ENCODE assay signal across 8 cellular contexts in the genomic region with DNA sequence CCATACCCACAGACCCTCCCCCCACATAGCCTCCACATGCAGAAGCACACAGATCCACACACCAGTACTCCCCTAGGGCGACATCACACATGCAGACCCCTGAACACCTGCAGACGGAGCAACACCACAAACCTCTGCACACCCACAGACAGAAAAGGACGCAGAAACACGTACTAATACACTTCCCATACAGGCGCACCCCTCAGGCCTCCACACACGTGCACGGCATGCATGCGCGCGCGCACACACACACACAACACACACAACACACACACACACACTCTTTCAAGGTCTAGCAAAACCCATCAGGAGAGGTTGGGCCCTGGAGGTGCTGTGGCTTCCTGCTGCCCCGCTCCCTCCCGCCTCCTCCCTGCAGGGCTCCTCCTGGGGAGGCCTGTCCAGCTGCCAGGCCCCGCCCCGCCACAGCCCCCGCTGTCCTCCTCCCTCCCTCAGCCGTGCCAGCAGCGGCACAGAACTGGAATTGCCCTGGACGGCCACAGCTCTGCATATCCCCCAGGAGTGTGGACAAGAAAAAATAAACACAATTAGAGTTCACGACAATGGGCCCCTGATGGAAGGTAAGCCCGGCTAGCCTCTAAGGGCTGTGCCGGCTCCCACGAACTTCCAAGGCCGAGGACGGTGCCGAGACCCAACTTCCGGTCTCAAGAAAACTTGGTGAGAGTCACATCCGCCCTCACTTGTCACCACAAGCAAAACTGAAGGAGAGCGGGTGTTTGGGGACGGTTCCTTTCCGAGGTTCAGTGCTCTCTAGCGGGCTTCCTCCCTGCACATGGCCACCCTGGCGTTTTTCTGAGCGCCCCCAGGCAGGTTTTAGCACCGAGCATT. TPM values are rescaled to one million over a fixed set of nuclear protein-coding genes. Genes with fewer than 3 reads are reported as not detected.
DNase-seq lines count a peak whose midpoint lies in the region; ATAC-seq, FAIRE-seq and TF ChIP-seq lines count a peak whose summit lies in the region.

No MANE protein-coding gene starts in this region.

- H4K20me1 ChIP-seq in SK-N-SH (ENCODE audit: insufficient read depth): peaks cover 18% of the 10 kb centered on the region

- no peaks in the 10 kb centered on the region for H3K9me3 Mint-ChIP-seq in activated naive CD4-positive, alpha-beta T cell treated with anti-CD3 and anti-CD28 coated beads, Interleukin-2, amount 50 U/mL, for 24 hours

- peaks cover 58% of the 10 kb centered on the region for H3K4me1 Mint-ChIP-seq in activated naive CD4-positive, alpha-beta T cell treated with anti-CD3 and anti-CD28 coated beads, Interleukin-2, amount 50 U/mL, for 24 hours

- H3K36me3 Mint-ChIP-seq in activated naive CD4-positive, alpha-beta T cell treated with anti-CD3 and anti-CD28 coated beads, Interleukin-2, amount 50 U/mL, for 24 hours: peaks cover 11% of the 10 kb centered on the region

- H3K9me3 ChIP-seq in SK-N-SH (no peaks in the 10 kb centered on the region), pancreas (no peaks in the 10 kb centered on the region), transverse colon (no peaks in the 10 kb centered on the region)

- H3K9ac ChIP-seq in SK-N-SH: peak overlapping the region; percentile 99

- H3F3A ChIP-seq in SK-N-SH (replicated peaks; ENCODE audit: insufficient read depth): peaks cover 45% of the 10 kb centered on the region

- H3K4me1 ChIP-seq in SK-N-SH (ENCODE audit: control insufficient read depth in 1 of 2, insufficient read depth in 2 of 2, low read depth in 1 of 2, low read length in 1 of 2) (peaks cover 46 to 69% of the 10 kb centered on the region in 2 experiments; a peak in 3 of 4 replicates), pancreas (peaks cover 19 to 35% (median 27%) of the 10 kb centered on the region in 3 donors), transverse colon (peaks cover 17 to 54% (median 47%) of the 10 kb centered on the region in 4 donors)

- TF ChIP-seq EP300 in SK-N-SH (IDR thresholded peaks at IDR 0.05; ENCODE audit: borderline replicate concordance in 1 of 2, low read depth in 1 of 2, low read length in 1 of 2) (peak; percentile 13 to 47; a peak in 1 of 4 replicates), transverse colon (IDR thresholded peaks at IDR 0.05; ENCODE audit: low read depth) (peak; percentile 33)

- no peak for FAIRE-seq in pancreas (lab: Jason Lieb, UNC)

- H3K4me2 ChIP-seq in SK-N-SH: peak overlapping the region; percentile 83

- H3K27ac Mint-ChIP-seq in activated naive CD4-positive, alpha-beta T cell treated with anti-CD3 and anti-CD28 coated beads, Interleukin-2, amount 50 U/mL, for 24 hours: peak overlapping the region; percentile 98

- CTCF ChIA-PET in SK-N-SH (lab: Yijun Ruan, JAX): interaction anchor here (0.7 to 16.3 kb wide), 15 partner anchors 8 to 272 kb away, joined by 3 to 299 read pairs (median 6); no protein-coding TSS in a partner anchor

- peak; percentile 90 for TF ChIP-seq POLR2A in transverse colon (IDR thresholded peaks at IDR 0.05)

- H3K27me3 ChIP-seq in SK-N-SH (ENCODE audit: insufficient read depth) (no peaks in the 10 kb centered on the region), pancreas (no peaks in the 10 kb centered on the region), transverse colon (no peaks in the 10 kb centered on the region)

- POLR2A ChIA-PET in SK-N-SH (lab: Yijun Ruan, JAX): interaction anchor here (0.6 to 3.6 kb wide), 6 partner anchors 9 to 372 kb away, joined by 3 to 13 read pairs (median 4); no protein-coding TSS in a partner anchor

- peak overlapping the region; percentile 95 to 97 for H3K4me3 ChIP-seq in SK-N-SH (ENCODE audit: low read depth in 2 of 2, low read length in 1 of 2)
- H3K4me3 ChIP-seq in pancreas: peak overlapping the region; percentile 5 to 87 (median 16)
- peak overlapping the region in 3 of 4 donors; percentile 85 to 91 (median 90) for H3K4me3 ChIP-seq in transverse colon

- DNase-seq in DMS53 (lab: John Stamatoyannopoulos, UW): peak; percentile 90
- DNase-seq in HuH-7.5 (ENCODE audit: low spot score): peak; percentile 65
- DNase-seq in SK-N-SH: peak; percentile 87
- DNase-seq in head of caudate nucleus: peak; percentile 62 to 90 (median 81)
- peak; percentile 86 to 95 (median 90) for DNase-seq in pancreas
- DNase-seq in transverse colon: peak; percentile 95

- H3K36me3 ChIP-seq in SK-N-SH (replicated peaks in 1 of 2; ENCODE audit: control insufficient read depth in 1 of 2, insufficient read depth in 2 of 2, low read length in 1 of 2) (peaks cover 21 to 25% of the 10 kb centered on the region in 2 experiments), pancreas (peaks cover 0 to 22% (median 7%) of the 10 kb centered on the region in 3 donors), transverse colon (peaks cover 0 to 19% (median 8%) of the 10 kb centered on the region in 4 donors)

- TF ChIP-seq RAD21 in SK-N-SH (IDR thresholded peaks at IDR 0.05; ENCODE audit: low read length): peak; percentile 42

- ATAC-seq in GM21526 (IDR thresholded peaks at IDR 0.05; ENCODE audit: low FRiP score, unreplicated experiment) (peak; percentile 44), pancreas (peak; percentile 67 to 83 (median 80))

- peak overlapping the region; percentile 94 to 95 for H3K27ac ChIP-seq in SK-N-SH (ENCODE audit: low read depth in 2 of 2, low read length in 1 of 2)
- H3K27ac ChIP-seq in pancreas: peak overlapping the region; percentile 87 to 98 (median 96)
- peak overlapping the region; percentile 96 to 100 (median 99) for H3K27ac ChIP-seq in transverse colon

- H2AFZ ChIP-seq in SK-N-SH (ENCODE audit: low read depth): peak overlapping the region; percentile 29

- 25% methylated on average over 27 of the region's 35 CpGs for WGBS in SK-N-SH (ENCODE audit: low lambda C conversion rate)
- WGBS in pancreas, 2 donors: 0 to 1% methylated on average over 34 to 35 of the region's 35 CpGs
- WGBS in transverse colon (ENCODE audit: low coverage in 1 of 2), 2 donors: 0 to 2% methylated on average over 1 to 35 of the region's 35 CpGs

- in situ Hi-C loops in transverse colon (cut with MboI; ENCODE audit: low pct_ligation_motif_present in 1 of 4, low pct_unique_long_range_greater_than_20kb in 1 of 4, low sequenced_read_pairs in 3 of 4): loop anchor here in 2 of 4 donors (5.0 to 10.0 kb wide), 3 partner anchors 52 to 195 kb away; no protein-coding TSS in a partner anchor

- no peaks in the 10 kb centered on the region for H3K9me2 ChIP-seq in SK-N-SH

- peak overlapping the region; percentile 96 for H3K4me3 Mint-ChIP-seq in activated naive CD4-positive, alpha-beta T cell treated with anti-CD3 and anti-CD28 coated beads, Interleukin-2, amount 50 U/mL, for 24 hours

- peaks cover 44% of the 10 kb centered on the region for H3K79me2 ChIP-seq in SK-N-SH (ENCODE audit: insufficient read depth)

- intact Hi-C loops in head of caudate nucleus (cut with DNase I) (no loop called here), pancreas (cut with DNase I) (loop anchor here in 1 of 3 donors (5.0 to 10.0 kb wide), 2 partner anchors 47 to 85 kb away; no protein-coding TSS in a partner anchor), transverse colon (cut with DNase I; ENCODE audit: low total_unique reads) (loop anchor here (5.0 to 10.0 kb wide), 4 partner anchors 125 to 395 kb away; no protein-coding TSS in a partner anchor)

- H3K27me3 Mint-ChIP-seq in activated naive CD4-positive, alpha-beta T cell treated with anti-CD3 and anti-CD28 coated beads, Interleukin-2, amount 50 U/mL, for 24 hours: no peaks in the 10 kb centered on the region

- TF ChIP-seq CTCF in SK-N-SH (IDR thresholded peaks at IDR 0.05): no peak
- TF ChIP-seq CTCF in pancreas (IDR thresholded peaks at IDR 0.05): no peak
- no peak for TF ChIP-seq CTCF in transverse colon (IDR thresholded peaks at IDR 0.05)

TF ChIP-seq in SK-N-SH, 30 proteins besides CTCF, POLR2A, EP300 and RAD21 (continues in another document):
- TF ChIP-seq JUND (IDR thresholded peaks at IDR 0.05) (no peak), POLR2AphosphoS5 (IDR thresholded peaks at IDR 0.05; ENCODE audit: low read depth, low read length) (peak; percentile 60; the same call in 1 of the 2 replicates), NFIC (IDR thresholded peaks at IDR 0.05; ENCODE audit: borderline replicate concordance) (peak; percentile 47; the same call in 1 of the 2 replicates), TAF1 (IDR thresholded peaks at IDR 0.05; ENCODE audit: borderline replicate concordance, low read depth, low read length) (peak; percentile 15), GABPA (IDR thresholded peaks at IDR 0.05; ENCODE audit: low read depth) (peak; percentile 82)
- TF ChIP-seq, protein P1, sequence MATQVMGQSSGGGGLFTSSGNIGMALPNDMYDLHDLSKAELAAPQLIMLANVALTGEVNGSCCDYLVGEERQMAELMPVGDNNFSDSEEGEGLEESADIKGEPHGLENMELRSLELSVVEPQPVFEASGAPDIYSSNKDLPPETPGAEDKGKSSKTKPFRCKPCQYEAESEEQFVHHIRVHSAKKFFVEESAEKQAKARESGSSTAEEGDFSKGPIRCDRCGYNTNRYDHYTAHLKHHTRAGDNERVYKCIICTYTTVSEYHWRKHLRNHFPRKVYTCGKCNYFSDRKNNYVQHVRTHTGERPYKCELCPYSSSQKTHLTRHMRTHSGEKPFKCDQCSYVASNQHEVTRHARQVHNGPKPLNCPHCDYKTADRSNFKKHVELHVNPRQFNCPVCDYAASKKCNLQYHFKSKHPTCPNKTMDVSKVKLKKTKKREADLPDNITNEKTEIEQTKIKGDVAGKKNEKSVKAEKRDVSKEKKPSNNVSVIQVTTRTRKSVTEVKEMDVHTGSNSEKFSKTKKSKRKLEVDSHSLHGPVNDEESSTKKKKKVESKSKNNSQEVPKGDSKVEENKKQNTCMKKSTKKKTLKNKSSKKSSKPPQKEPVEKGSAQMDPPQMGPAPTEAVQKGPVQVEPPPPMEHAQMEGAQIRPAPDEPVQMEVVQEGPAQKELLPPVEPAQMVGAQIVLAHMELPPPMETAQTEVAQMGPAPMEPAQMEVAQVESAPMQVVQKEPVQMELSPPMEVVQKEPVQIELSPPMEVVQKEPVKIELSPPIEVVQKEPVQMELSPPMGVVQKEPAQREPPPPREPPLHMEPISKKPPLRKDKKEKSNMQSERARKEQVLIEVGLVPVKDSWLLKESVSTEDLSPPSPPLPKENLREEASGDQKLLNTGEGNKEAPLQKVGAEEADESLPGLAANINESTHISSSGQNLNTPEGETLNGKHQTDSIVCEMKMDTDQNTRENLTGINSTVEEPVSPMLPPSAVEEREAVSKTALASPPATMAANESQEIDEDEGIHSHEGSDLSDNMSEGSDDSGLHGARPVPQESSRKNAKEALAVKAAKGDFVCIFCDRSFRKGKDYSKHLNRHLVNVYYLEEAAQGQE (IDR thresholded peaks at IDR 0.05; ENCODE audit: low read depth, low read length): no peak

RNA-seq across cellular contexts. Expression of gene ZFP36L2, which starts 6.8 kb away (rescaled TPM):
- polyA plus RNA-seq in SK-N-SH (2012; rRNA removed) (12.5 and 18.4 TPM in 2 replicates), pancreas (10 to 100 TPM; 44.4 to 52.6 TPM)
- 22.0 and 22.2 TPM in 2 replicates for polyA plus RNA-seq in SK-N-SH (2012; cell fraction: cytosol; rRNA removed)
- polyA plus RNA-seq in SK-N-SH (2012; cell fraction: nucleus; rRNA removed): 24.1 and 24.2 TPM in 2 replicates
- total RNA-seq in pancreas (100 to 1,000 TPM in 1 of 6 donors, 10 to 100 TPM in 5; 36.8 to 117 (median 64.8) TPM), transverse colon (100 to 1,000 TPM; 114 to 305 (median 208) TPM)

Comparison
In these comparisons a context has a peak if more than half of its experiments do, and no peak if none do; other contexts are left out.
1. Peak in every context shown above with its lines: DNase-seq, ATAC-seq, H3K4me3 ChIP-seq and H3K27ac ChIP-seq.
2. H3K4me3 ChIP-seq: peak in every context shown above with its lines; median percentile 96 in SK-N-SH; 90 in transverse colon; 16 in pancreas.